ENCODE assay signal across 27 cellular contexts in genomic region chr9:116448463-116448862, GRCh38.
"Had no signal": no experiment of that assay in that cellular context is flagged by ENCODE, and none has a peak within 500 bp of the region (broad histone marks: within the 10 kb centered on the region; RNA-seq: fewer than 3 reads in every experiment).

No MANE protein-coding gene starts in this region.

- H2AFZ ChIP-seq: neural progenitor cell, parathyroid adenoma had no signal

- H3K4me3 ChIP-seq: neural progenitor cell, ovary, psoas muscle, skin epidermis, smooth muscle cell, spleen, stomach, thoracic aorta, thyroid gland, tibial nerve, upper lobe of left lung, vagina had no signal

- DNase-seq: naive thymus-derived CD8-positive, alpha-beta T cell; occipital lobe; ovary; posterior cingulate gyrus; psoas muscle; spleen; stimulated activated CD4-positive, alpha-beta T cell treated with anti-CD3 and anti-CD28 coated beads, Interleukin-12 subunit alpha, Interleukin-12 subunit beta, amount 100 ng/mL, for 4 hours; stimulated activated CD4-positive, alpha-beta T cell treated with anti-CD3 and anti-CD28 coated beads, Interleukin-1b, Interleukin-23, amount 100 ng/mL, for 48 hours; stimulated activated CD4-positive, alpha-beta T cell treated with anti-CD3 and anti-CD28 coated beads, Interleukin-4, amount 100 ng/mL, for 1 hour; stimulated activated CD4-positive, alpha-beta T cell treated with anti-CD3 and anti-CD28 coated beads, Interleukin-4, amount 100 ng/mL, for 4 hours; stimulated activated CD8-positive, alpha-beta memory T cell treated with anti-CD3 and anti-CD28 coated beads, Interleukin-4, amount 100 ng/mL, for 48 hours; stimulated activated naive B cell treated with anti-CD40 and anti-IgM and Interleukin-4, amounts not matched to agents 10 μg/mL and 1 μg/mL and 100 μg/mL, for 72 hours; stimulated activated naive CD4-positive, alpha-beta T cell treated with Interleukin-2 at 50 U/mL for 16 hours; stomach; thyroid gland; trophoblast cell; upper lobe of left lung had no signal

- H3K79me2 ChIP-seq: parathyroid adenoma had no signal

- H3K4me1 ChIP-seq: neural progenitor cell, parathyroid adenoma, psoas muscle, spleen had no signal

- H3K36me3 ChIP-seq: neural progenitor cell, ovary, spleen, stomach, thoracic aorta, thyroid gland, tibial nerve, upper lobe of left lung, vagina had no signal

- FAIRE-seq: urothelium cell line had no signal

- H3K9ac ChIP-seq: neural progenitor cell, parathyroid adenoma had no signal

- ATAC-seq: naive thymus-derived CD8-positive, alpha-beta T cell; natural killer cell treated with Interleukin-12 subunit alpha and Interleukin-12 subunit beta and Interleukin-15 and Interleukin-18, amount 100 ng/mL, for 72 hours; psoas muscle; sciatic nerve; stimulated activated naive B cell treated with anti-CD40 and anti-IgM and Interleukin-4, amounts not matched to agents 10 μg/mL and 1 μg/mL and 100 μg/mL, for 72 hours had no signal

- H3K27me3 ChIP-seq: neural progenitor cell, ovary, spleen, stomach, thyroid gland, tibial nerve, upper lobe of left lung, vagina had no signal

- H3K4me2 ChIP-seq: neural progenitor cell, smooth muscle cell had no signal

- H3K9me3 ChIP-seq: ovary, psoas muscle, spleen, stomach, thoracic aorta, thyroid gland, tibial nerve, upper lobe of left lung, vagina had no signal

- H3K27ac ChIP-seq: neural progenitor cell, ovary, parathyroid adenoma, psoas muscle, skin epidermis, spleen, stomach, thoracic aorta, thyroid gland, tibial nerve, vagina had no signal
